ENCODE assay signal across 8 cellular contexts in the genomic region with DNA sequence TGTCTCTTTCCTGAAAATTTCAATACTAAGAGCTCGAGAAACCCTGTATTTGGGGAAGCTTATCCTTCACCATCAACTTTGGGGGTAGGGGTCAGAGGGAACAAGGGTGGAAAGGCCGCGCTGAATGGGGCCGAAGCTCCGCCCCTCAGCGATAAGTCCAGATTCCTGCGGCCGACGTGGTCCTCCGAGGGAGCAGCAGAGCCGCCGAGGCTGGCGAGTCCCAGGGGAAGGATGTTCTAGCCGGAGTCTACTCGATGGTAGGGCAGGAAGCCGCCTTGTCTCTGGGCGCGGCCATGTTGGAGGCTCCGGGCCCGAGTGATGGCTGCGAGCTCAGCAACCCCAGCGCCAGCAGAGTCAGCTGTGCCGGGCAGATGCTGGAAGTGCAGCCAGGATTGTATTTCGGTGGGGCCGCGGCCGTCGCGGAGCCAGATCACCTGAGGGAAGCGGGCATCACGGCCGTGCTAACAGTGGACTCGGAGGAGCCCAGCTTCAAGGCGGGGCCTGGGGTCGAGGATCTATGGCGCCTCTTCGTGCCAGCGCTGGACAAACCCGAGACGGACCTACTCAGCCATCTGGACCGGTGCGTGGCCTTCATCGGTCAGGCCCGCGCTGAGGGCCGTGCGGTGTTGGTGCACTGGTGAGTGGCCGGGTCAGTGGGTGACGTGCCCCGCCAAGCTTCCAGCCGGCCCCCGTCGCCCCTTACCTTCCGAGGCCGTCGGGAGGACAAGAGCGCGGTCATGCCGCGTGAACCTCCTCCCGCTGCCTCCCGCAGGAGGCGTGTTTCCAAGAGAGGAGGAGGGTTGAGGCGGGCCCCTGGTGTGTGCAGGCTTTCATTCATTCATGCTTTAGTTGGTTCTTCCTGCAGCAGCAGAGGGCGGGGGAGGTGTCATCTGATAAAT. TPM values are rescaled to one million over a fixed set of nuclear protein-coding genes. Genes with fewer than 3 reads are reported as not detected.
DNase-seq lines count a peak whose midpoint lies in the region; ATAC-seq and TF ChIP-seq lines count a peak whose summit lies in the region.

Gene DUSP12 (plus strand): TSS at position 278 of the 899 bp plus-strand sequence. CDS start 16 bp downstream, at position 294.

- H3K9me3 ChIP-seq in osteoblast (ENCODE audit: low read depth, low read length) (no peaks in the 10 kb centered on the region), thymus (ENCODE audit: control insufficient read depth) (no peaks in the 10 kb centered on the region)

- peaks cover 30% of the 10 kb centered on the region for H3K36me3 ChIP-seq in osteoblast (ENCODE audit: insufficient read depth, low read length)
- peaks cover 8% of the 10 kb centered on the region for H3K36me3 ChIP-seq in thymus (ENCODE audit: control insufficient read depth, insufficient read depth)

- peak within 1 kb of the TSS; percentile 99 for H3K4me3 Mint-ChIP-seq in activated naive CD8-positive, alpha-beta T cell

- H3K27ac ChIP-seq in osteoblast (ENCODE audit: low read depth, low read length) (peak within 1 kb of the TSS; percentile 89), thymus (ENCODE audit: low read depth) (peak within 1 kb of the TSS; percentile 89)

- H3K4me3 ChIP-seq in osteoblast (ENCODE audit: insufficient read depth, low read length) (peak within 1 kb of the TSS; percentile 95), thymus (ENCODE audit: low read length) (peak within 1 kb of the TSS; percentile 75)

- DNase-seq in GM10266 (ENCODE audit: extremely low spot score) (peak; percentile 79), NCI-H1092 (lab: John Stamatoyannopoulos, UW) (peak; percentile 92), SKM-1 treated with dmso at 0.1 percent for 144 hours (lab: John Stamatoyannopoulos, UW; ENCODE audit: unreplicated experiment) (peak; percentile 97), glomerular visceral epithelial cell (ENCODE audit: extremely low spot score) (peak; percentile 96), osteoblast (ENCODE audit: insufficient read length, low spot score, missing footprints) (peak; percentile 91)

- peak within 1 kb of the TSS; percentile 99 for H3K27ac Mint-ChIP-seq in activated naive CD8-positive, alpha-beta T cell

- H3K79me2 ChIP-seq in osteoblast (ENCODE audit: insufficient read depth, low read length) = peaks cover 29% of the 10 kb centered on the region

- H3K27me3 Mint-ChIP-seq in activated naive CD8-positive, alpha-beta T cell = peaks cover 4% of the 10 kb centered on the region

- peak; percentile 97 for ATAC-seq in HG02571 (IDR thresholded peaks at IDR 0.05; ENCODE audit: unreplicated experiment)

- H3K4me2 ChIP-seq in osteoblast (ENCODE audit: insufficient read depth, low read length) = peak within 1 kb of the TSS; percentile 97

- H2AFZ ChIP-seq in osteoblast (ENCODE audit: low read length) = peak within 1 kb of the TSS; percentile 97

- peaks cover 12% of the 10 kb centered on the region for H3K36me3 Mint-ChIP-seq in activated naive CD8-positive, alpha-beta T cell

- peaks cover 47% of the 10 kb centered on the region for H3K4me1 Mint-ChIP-seq in activated naive CD8-positive, alpha-beta T cell (ENCODE audit: low read depth)

- H3K9me3 Mint-ChIP-seq in activated naive CD8-positive, alpha-beta T cell (ENCODE audit: low read depth) = no peaks in the 10 kb centered on the region

- peaks cover 12% of the 10 kb centered on the region for H4K20me1 ChIP-seq in osteoblast (ENCODE audit: insufficient read depth, low read length)

- H3K4me1 ChIP-seq in osteoblast (ENCODE audit: insufficient read depth, low read length) (peaks cover 10% of the 10 kb centered on the region), thymus (ENCODE audit: control insufficient read depth, insufficient read depth, low read length) (peaks cover 5% of the 10 kb centered on the region)

- peak; percentile 55 for TF ChIP-seq CTCF in GM10266 (IDR thresholded peaks at IDR 0.05; ENCODE audit: control insufficient read depth, insufficient read depth, low read depth, missing control alignments)
- TF ChIP-seq CTCF in osteoblast (IDR thresholded peaks at IDR 0.05; ENCODE audit: extremely low read depth, low read depth, low read length) = peak; percentile 32

- H3K27me3 ChIP-seq in osteoblast (ENCODE audit: insufficient read depth, low read length) (no peaks in the 10 kb centered on the region), thymus (ENCODE audit: control insufficient read depth, insufficient read depth) (no peaks in the 10 kb centered on the region)

- WGBS in thymus = under 1% methylated on average over 65 of the region's 65 CpGs

RNA-seq across cellular contexts. Expression of gene DUSP12, which starts in this region (rescaled TPM):
- 20.6 and 32.1 TPM in 2 replicates for total RNA-seq in osteoblast
- 28.2 TPM for polyA plus RNA-seq in thymus

Comparison
In these comparisons a context has a peak if more than half of its experiments do, and no peak if none do; other contexts are left out.
1. Peak in every context shown above with its lines: DNase-seq, ATAC-seq, H3K4me3 ChIP-seq and H3K27ac ChIP-seq.